In genomic region chr9:126658964-126659555, GRCh38 we compare ENCODE assay signal across 34 cellular contexts. TPM values are rescaled to one million over a fixed set of nuclear protein-coding genes. Genes with fewer than 3 reads are reported as not detected.
"Had no signal": no experiment of that assay in that cellular context is flagged by ENCODE, and none has a peak within 500 bp of the region (broad histone marks: within the 10 kb centered on the region; RNA-seq: fewer than 3 reads in every experiment).

No MANE protein-coding gene starts in this region.

- H3K36me3 Mint-ChIP-seq: activated CD4-positive, alpha-beta memory T cell treated with anti-CD3 and anti-CD28 coated beads for 36 hours; activated CD8-positive, alpha-beta memory T cell treated with anti-CD3 and anti-CD28 coated beads, Interleukin-2, amount 10 ng/mL, durations not matched to agents 7 days and 5 days; activated naive CD4-positive, alpha-beta T cell treated with anti-CD3 and anti-CD28 coated beads, Interleukin-2, amount 10 ng/mL, durations not matched to agents 7 days and 5 days; activated naive CD4-positive, alpha-beta T cell treated with anti-CD3 and anti-CD28 coated beads, Interleukin-2, amount 50 U/mL, for 72 hours had no signal

- H3K27ac ChIP-seq: brain microvascular endothelial cell, coronary artery, dorsolateral prefrontal cortex, esophagus muscularis mucosa, foreskin keratinocyte, gastrocnemius medialis, heart left ventricle, WERI-Rb-1 had no signal

- H3K36me3 ChIP-seq: brain microvascular endothelial cell, esophagus muscularis mucosa, gastrocnemius medialis, heart left ventricle, WERI-Rb-1 had no signal

- H3K27me3 ChIP-seq: foreskin keratinocyte had no signal

- H3K9me3 Mint-ChIP-seq: activated B cell treated with CpG ODN at 0.5 μM for 24 hours; activated CD4-positive, alpha-beta memory T cell treated with anti-CD3 and anti-CD28 coated beads for 36 hours; activated CD4-positive, alpha-beta T cell treated with anti-CD3 and anti-CD28 coated beads, Interleukin-2, amount 10 ng/mL, durations not matched to agents 24 days and 14 days; activated naive CD4-positive, alpha-beta T cell treated with anti-CD3 and anti-CD28 coated beads, Interleukin-2, amount 10 ng/mL, durations not matched to agents 7 days and 5 days; activated naive CD4-positive, alpha-beta T cell treated with anti-CD3 and anti-CD28 coated beads, Interleukin-2, amount 50 U/mL, for 72 hours; activated T-cell treated with anti-CD3 and anti-CD28 coated beads, Interleukin-2, amount 50 U/mL, for 72 hours; central memory CD8-positive, alpha-beta T cell; dendritic cell treated with granulocyte-macrophage colony-stimulating factor and Interleukin-4, amounts not matched to agents 40 ng/mL and 50 ng/mL, for 4 days; T-helper 2 cell treated with Interferon-gamma antibody and Interleukin-4, amounts not matched to agents 5 μg/mL and 100 μg/mL, for 36 hours had no signal

- H3K4me1 Mint-ChIP-seq: activated B cell treated with CpG ODN at 0.5 μM for 24 hours; activated CD4-positive, alpha-beta T cell treated with anti-CD3 and anti-CD28 coated beads, Interleukin-2, amount 10 ng/mL, durations not matched to agents 24 days and 14 days; activated CD8-positive, alpha-beta memory T cell treated with anti-CD3 and anti-CD28 coated beads, Interleukin-2, amount 10 ng/mL, durations not matched to agents 7 days and 5 days; activated naive CD4-positive, alpha-beta T cell treated with anti-CD3 and anti-CD28 coated beads, Interleukin-2, amount 10 ng/mL, durations not matched to agents 7 days and 5 days; central memory CD8-positive, alpha-beta T cell; T-helper 17 cell had no signal

- H3K4me3 Mint-ChIP-seq: activated B cell treated with CpG ODN at 0.5 μM for 24 hours; activated CD4-positive, alpha-beta memory T cell treated with anti-CD3 and anti-CD28 coated beads for 36 hours; activated CD4-positive, alpha-beta T cell treated with anti-CD3 and anti-CD28 coated beads, Interleukin-2, amount 10 ng/mL, durations not matched to agents 24 days and 14 days; activated CD8-positive, alpha-beta memory T cell treated with anti-CD3 and anti-CD28 coated beads, Interleukin-2, amount 10 ng/mL, durations not matched to agents 7 days and 5 days; activated CD8-positive, alpha-beta T cell treated with anti-CD3 and anti-CD28 coated beads, Interleukin-2, amount 10 ng/mL, durations not matched to agents 7 days and 5 days; activated naive CD4-positive, alpha-beta T cell treated with anti-CD3 and anti-CD28 coated beads, Interleukin-2, amount 10 ng/mL, durations not matched to agents 7 days and 5 days; activated T-cell treated with anti-CD3 and anti-CD28 coated beads, Interleukin-2, amount 50 U/mL, for 72 hours; central memory CD8-positive, alpha-beta T cell; dendritic cell treated with granulocyte-macrophage colony-stimulating factor and Interleukin-4, amounts not matched to agents 40 ng/mL and 50 ng/mL, for 4 days; T-helper 17 cell; T-helper 2 cell treated with Interferon-gamma antibody and Interleukin-4, amounts not matched to agents 5 μg/mL and 100 μg/mL, for 36 hours had no signal

- H3K27ac Mint-ChIP-seq: activated B cell treated with CpG ODN at 0.5 μM for 24 hours; activated CD4-positive, alpha-beta memory T cell treated with anti-CD3 and anti-CD28 coated beads for 36 hours; activated CD4-positive, alpha-beta T cell treated with anti-CD3 and anti-CD28 coated beads, Interleukin-2, amount 10 ng/mL, durations not matched to agents 24 days and 14 days; activated CD8-positive, alpha-beta memory T cell treated with anti-CD3 and anti-CD28 coated beads, Interleukin-2, amount 10 ng/mL, durations not matched to agents 7 days and 5 days; activated CD8-positive, alpha-beta T cell treated with anti-CD3 and anti-CD28 coated beads, Interleukin-2, amount 10 ng/mL, durations not matched to agents 7 days and 5 days; activated naive CD4-positive, alpha-beta T cell treated with anti-CD3 and anti-CD28 coated beads, Interleukin-2, amount 10 ng/mL, durations not matched to agents 7 days and 5 days; activated naive CD4-positive, alpha-beta T cell treated with anti-CD3 and anti-CD28 coated beads, Interleukin-2, amount 50 U/mL, for 72 hours; activated T-cell treated with anti-CD3 and anti-CD28 coated beads, Interleukin-2, amount 50 U/mL, for 72 hours; dendritic cell treated with granulocyte-macrophage colony-stimulating factor and Interleukin-4, amounts not matched to agents 40 ng/mL and 50 ng/mL, for 4 days; T-helper 17 cell; T-helper 2 cell treated with Interferon-gamma antibody and Interleukin-4, amounts not matched to agents 5 μg/mL and 100 μg/mL, for 36 hours had no signal

- H3K4me3 ChIP-seq: coronary artery, dorsolateral prefrontal cortex, esophagus muscularis mucosa, gastrocnemius medialis, heart left ventricle had no signal

- H3K9me3 ChIP-seq: esophagus muscularis mucosa, gastrocnemius medialis, heart left ventricle had no signal

- DNase-seq: activated B cell treated with CpG ODN at 0.5 μM for 24 hours; activated CD4-positive, alpha-beta memory T cell treated with anti-CD3 and anti-CD28 coated beads for 36 hours; activated CD4-positive, alpha-beta T cell treated with anti-CD3 and anti-CD28 coated beads, Interleukin-2, amount 10 ng/mL, durations not matched to agents 24 days and 14 days; activated CD8-positive, alpha-beta memory T cell treated with anti-CD3 and anti-CD28 coated beads, Interleukin-2, amount 10 ng/mL, durations not matched to agents 7 days and 5 days; activated CD8-positive, alpha-beta memory T cell treated with anti-CD3 and anti-CD28 coated beads, Interleukin-2, amount 50 U/mL, for 4 hours; activated CD8-positive, alpha-beta T cell treated with anti-CD3 and anti-CD28 coated beads, Interleukin-2, amount 10 ng/mL, durations not matched to agents 7 days and 5 days; activated gamma-delta T cell; activated naive CD4-positive, alpha-beta T cell; activated naive CD4-positive, alpha-beta T cell treated with anti-CD3 and anti-CD28 coated beads, Interleukin-2, amount 10 ng/mL, durations not matched to agents 7 days and 5 days; activated T-cell treated with anti-CD3 and anti-CD28 coated beads, Interleukin-2, amount 50 U/mL, for 1 hour; activated T-cell treated with anti-CD3 and anti-CD28 coated beads, Interleukin-2, amount 50 U/mL, for 72 hours; amniotic stem cell; anterior cingulate cortex; brain microvascular endothelial cell; dorsolateral prefrontal cortex; effector memory CD4-positive, alpha-beta T cell; erythroblast; foreskin keratinocyte; gastrocnemius medialis; glutamatergic neuron; heart left ventricle; T-helper 1 cell; T-helper 17 cell; T1000; WERI-Rb-1 had no signal

- FAIRE-seq: astrocyte had no signal

RNA-seq across cellular contexts. Expression of gene LMX1B, which starts 45.3 kb away (rescaled TPM):
- total RNA-seq: activated B cell treated with CpG ODN at 0.5 μM for 24 hours; activated CD4-positive, alpha-beta memory T cell treated with anti-CD3 and anti-CD28 coated beads for 36 hours; activated CD4-positive, alpha-beta T cell treated with anti-CD3 and anti-CD28 coated beads, Interleukin-2, amount 10 ng/mL, durations not matched to agents 24 days and 14 days; activated CD8-positive, alpha-beta memory T cell treated with anti-CD3 and anti-CD28 coated beads for 36 hours; activated CD8-positive, alpha-beta memory T cell treated with anti-CD3 and anti-CD28 coated beads, Interleukin-2, amount 10 ng/mL, durations not matched to agents 7 days and 5 days; activated CD8-positive, alpha-beta T cell treated with anti-CD3 and anti-CD28 coated beads, Interleukin-2, amount 10 ng/mL, durations not matched to agents 7 days and 5 days; activated naive CD4-positive, alpha-beta T cell treated with anti-CD3 and anti-CD28 coated beads, Interleukin-2, amount 50 U/mL, for 72 hours; activated T-cell treated with anti-CD3 and anti-CD28 coated beads, Interleukin-2, amount 50 U/mL, for 72 hours; bronchial epithelial cell; T-helper 17 cell had no signal
